1 cellular context compared by ENCODE assay signal in the genomic region with DNA sequence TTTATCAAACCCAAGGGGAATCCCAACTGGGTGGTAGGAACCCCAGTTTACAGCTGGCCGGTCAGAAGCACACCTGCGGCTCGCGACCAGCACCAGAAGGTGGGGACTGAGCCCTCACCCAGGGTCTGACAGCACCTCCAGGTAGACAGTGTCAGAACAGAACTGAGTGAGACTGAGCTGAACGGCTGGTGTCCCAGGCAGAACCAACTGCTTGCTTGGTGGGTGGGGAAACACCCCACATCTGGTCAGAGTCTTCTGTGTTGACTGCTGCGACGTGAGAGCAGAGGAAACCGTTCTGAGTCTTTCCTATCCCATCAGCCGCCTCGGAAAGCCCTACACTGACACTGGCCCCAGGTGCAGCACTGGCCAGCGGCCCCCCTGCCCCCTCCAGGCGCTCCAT.
TF ChIP-seq lines count a peak whose summit lies in the region.

No MANE protein-coding gene starts in this region.

TF ChIP-seq in SK-N-SH, 30 proteins besides CTCF, POLR2A, EP300 and RAD21 (continued from another document):
- TF ChIP-seq, protein P1, sequence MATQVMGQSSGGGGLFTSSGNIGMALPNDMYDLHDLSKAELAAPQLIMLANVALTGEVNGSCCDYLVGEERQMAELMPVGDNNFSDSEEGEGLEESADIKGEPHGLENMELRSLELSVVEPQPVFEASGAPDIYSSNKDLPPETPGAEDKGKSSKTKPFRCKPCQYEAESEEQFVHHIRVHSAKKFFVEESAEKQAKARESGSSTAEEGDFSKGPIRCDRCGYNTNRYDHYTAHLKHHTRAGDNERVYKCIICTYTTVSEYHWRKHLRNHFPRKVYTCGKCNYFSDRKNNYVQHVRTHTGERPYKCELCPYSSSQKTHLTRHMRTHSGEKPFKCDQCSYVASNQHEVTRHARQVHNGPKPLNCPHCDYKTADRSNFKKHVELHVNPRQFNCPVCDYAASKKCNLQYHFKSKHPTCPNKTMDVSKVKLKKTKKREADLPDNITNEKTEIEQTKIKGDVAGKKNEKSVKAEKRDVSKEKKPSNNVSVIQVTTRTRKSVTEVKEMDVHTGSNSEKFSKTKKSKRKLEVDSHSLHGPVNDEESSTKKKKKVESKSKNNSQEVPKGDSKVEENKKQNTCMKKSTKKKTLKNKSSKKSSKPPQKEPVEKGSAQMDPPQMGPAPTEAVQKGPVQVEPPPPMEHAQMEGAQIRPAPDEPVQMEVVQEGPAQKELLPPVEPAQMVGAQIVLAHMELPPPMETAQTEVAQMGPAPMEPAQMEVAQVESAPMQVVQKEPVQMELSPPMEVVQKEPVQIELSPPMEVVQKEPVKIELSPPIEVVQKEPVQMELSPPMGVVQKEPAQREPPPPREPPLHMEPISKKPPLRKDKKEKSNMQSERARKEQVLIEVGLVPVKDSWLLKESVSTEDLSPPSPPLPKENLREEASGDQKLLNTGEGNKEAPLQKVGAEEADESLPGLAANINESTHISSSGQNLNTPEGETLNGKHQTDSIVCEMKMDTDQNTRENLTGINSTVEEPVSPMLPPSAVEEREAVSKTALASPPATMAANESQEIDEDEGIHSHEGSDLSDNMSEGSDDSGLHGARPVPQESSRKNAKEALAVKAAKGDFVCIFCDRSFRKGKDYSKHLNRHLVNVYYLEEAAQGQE (IDR thresholded peaks at IDR 0.05; ENCODE audit: low read depth, low read length): no peak
- TF ChIP-seq, protein P2, sequence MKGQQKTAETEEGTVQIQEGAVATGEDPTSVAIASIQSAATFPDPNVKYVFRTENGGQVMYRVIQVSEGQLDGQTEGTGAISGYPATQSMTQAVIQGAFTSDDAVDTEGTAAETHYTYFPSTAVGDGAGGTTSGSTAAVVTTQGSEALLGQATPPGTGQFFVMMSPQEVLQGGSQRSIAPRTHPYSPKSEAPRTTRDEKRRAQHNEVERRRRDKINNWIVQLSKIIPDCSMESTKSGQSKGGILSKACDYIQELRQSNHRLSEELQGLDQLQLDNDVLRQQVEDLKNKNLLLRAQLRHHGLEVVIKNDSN (IDR thresholded peaks at IDR 0.05; ENCODE audit: borderline replicate concordance, low read depth): no peak
- TF ChIP-seq YY1 (IDR thresholded peaks at IDR 0.05; ENCODE audit: low read depth) (no peak), CHD2 (IDR thresholded peaks at IDR 0.05; ENCODE audit: low read length, partially characterized antibody) (no peak)
